9 cellular contexts compared by ENCODE assay signal in genomic region chr10:71746344-71747037, GRCh38. TPM values are rescaled to one million over a fixed set of nuclear protein-coding genes. Genes with fewer than 3 reads are reported as not detected.
DNase-seq lines count a peak whose midpoint lies in the region; ATAC-seq and TF ChIP-seq lines count a peak whose summit lies in the region.
"Had no signal": no experiment of that assay in that cellular context is flagged by ENCODE, and none has a peak within 500 bp of the region (broad histone marks: within the 10 kb centered on the region; RNA-seq: fewer than 3 reads in every experiment).

No MANE protein-coding gene starts in this region.

- H3K4me3 Mint-ChIP-seq in T-helper 2 cell treated with Interferon-gamma antibody and Interleukin-4, amounts not matched to agents 5 μg/mL and 100 μg/mL, for 36 hours = peak overlapping the region; percentile 54
- H3K4me3 Mint-ChIP-seq in WTC11 (no peak overlapping the region), immature natural killer cell (peak overlapping the region; percentile 10 to 85 (median 66))

- peak; percentile 53 for ATAC-seq in WTC11

- peaks cover 10% of the 10 kb centered on the region for H3K9me3 Mint-ChIP-seq in T-helper 2 cell treated with Interferon-gamma antibody and Interleukin-4, amounts not matched to agents 5 μg/mL and 100 μg/mL, for 36 hours
- H3K9me3 Mint-ChIP-seq in WTC11 (peaks cover 10% of the 10 kb centered on the region; the same call in 1 of the 2 replicates), immature natural killer cell (no peaks in the 10 kb centered on the region)

- TF ChIP-seq CTCF in WTC11 (IDR thresholded peaks at IDR 0.05) = no peak

- POLR2A ChIA-PET in WTC11 (lab: Charles Lee) = interaction anchor here (0.6 to 1.2 kb wide), 2 partner anchors 28 to 38 kb away, joined by 3 read pairs; no protein-coding TSS in a partner anchor

- CTCF ChIA-PET in WTC11 (lab: Charles Lee) = interaction anchor here (0.6 to 4.1 kb wide), 34 partner anchors 8 to 476 kb away, joined by 3 to 18 read pairs (median 4); partner anchors contain the start of genes C10orf105 and VSIR

- H3K27me3 Mint-ChIP-seq in T-helper 2 cell treated with Interferon-gamma antibody and Interleukin-4, amounts not matched to agents 5 μg/mL and 100 μg/mL, for 36 hours (ENCODE audit: low read depth) = no peaks in the 10 kb centered on the region
- no peaks in the 10 kb centered on the region for H3K27me3 Mint-ChIP-seq in WTC11 (ENCODE audit: low read depth)
- H3K27me3 Mint-ChIP-seq in immature natural killer cell (ENCODE audit: low read depth in 3 of 3) = peaks cover 4 to 16% (median 9%) of the 10 kb centered on the region in 3 donors

- no peak for DNase-seq in T-helper 2 cell treated with Interferon-gamma antibody and Interleukin-4, amounts not matched to agents 5 μg/mL and 100 μg/mL, for 36 hours (ENCODE audit: low spot score)
- DNase-seq in T-helper 2 cell (no peak), WTC11 (ENCODE audit: low spot score) (peak; percentile 52), immature natural killer cell (peak in 1 of 3 donors; percentile 31), hypothalamus (lab: John Stamatoyannopoulos, UW) (no peak), RKO (ENCODE audit: low spot score) (no peak), OCI-M2 (lab: John Stamatoyannopoulos, UW; ENCODE audit: unreplicated experiment) (no peak)
- DNase-seq: SHP77 had no signal

- peak overlapping the region; percentile 17 for H3K27ac ChIP-seq in temporal lobe (ENCODE audit: low read depth, low read length)

- H3K36me3 Mint-ChIP-seq in T-helper 2 cell treated with Interferon-gamma antibody and Interleukin-4, amounts not matched to agents 5 μg/mL and 100 μg/mL, for 36 hours (ENCODE audit: low read depth) = peaks cover 49% of the 10 kb centered on the region
- H3K36me3 Mint-ChIP-seq in WTC11 (no peaks in the 10 kb centered on the region), immature natural killer cell (peaks cover 5 to 8% (median 7%) of the 10 kb centered on the region in 3 donors)

- H3K4me1 Mint-ChIP-seq in T-helper 2 cell treated with Interferon-gamma antibody and Interleukin-4, amounts not matched to agents 5 μg/mL and 100 μg/mL, for 36 hours (ENCODE audit: low read depth) = peaks cover 88% of the 10 kb centered on the region
- H3K4me1 Mint-ChIP-seq in WTC11 = peaks cover 17% of the 10 kb centered on the region
- H3K4me1 Mint-ChIP-seq in immature natural killer cell = peaks cover 93 to 98% of the 10 kb centered on the region in 2 donors

- H3K27ac Mint-ChIP-seq in T-helper 2 cell treated with Interferon-gamma antibody and Interleukin-4, amounts not matched to agents 5 μg/mL and 100 μg/mL, for 36 hours = peak overlapping the region; percentile 98
- H3K27ac Mint-ChIP-seq in WTC11 (no peak overlapping the region), immature natural killer cell (peak overlapping the region; percentile 94 to 99 (median 96))

TF ChIP-seq in WTC11, 78 proteins besides CTCF, POLR2A, EP300 and RAD21:
- no peak for TF ChIP-seq TCF7 (CRISPR knock-in tag; IDR thresholded peaks at IDR 0.05; ENCODE audit: low read depth)
- no peak for TF ChIP-seq AFF4 (CRISPR knock-in tag; IDR thresholded peaks at IDR 0.05; ENCODE audit: borderline replicate concordance)
- TF ChIP-seq SMAD3 (CRISPR knock-in tag; IDR thresholded peaks at IDR 0.05; ENCODE audit: borderline replicate concordance) = no peak
- no peak for TF ChIP-seq ZNF317 (CRISPR knock-in tag; IDR thresholded peaks at IDR 0.05; ENCODE audit: borderline replicate concordance, low read depth)
- TF ChIP-seq ZNF121 (CRISPR knock-in tag; IDR thresholded peaks at IDR 0.05) = no peak
- TF ChIP-seq, protein P1, sequence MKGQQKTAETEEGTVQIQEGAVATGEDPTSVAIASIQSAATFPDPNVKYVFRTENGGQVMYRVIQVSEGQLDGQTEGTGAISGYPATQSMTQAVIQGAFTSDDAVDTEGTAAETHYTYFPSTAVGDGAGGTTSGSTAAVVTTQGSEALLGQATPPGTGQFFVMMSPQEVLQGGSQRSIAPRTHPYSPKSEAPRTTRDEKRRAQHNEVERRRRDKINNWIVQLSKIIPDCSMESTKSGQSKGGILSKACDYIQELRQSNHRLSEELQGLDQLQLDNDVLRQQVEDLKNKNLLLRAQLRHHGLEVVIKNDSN (CRISPR knock-in tag; IDR thresholded peaks at IDR 0.05) = no peak
- no peak for TF ChIP-seq CREM (CRISPR knock-in tag; IDR thresholded peaks at IDR 0.05)
- no peak for TF ChIP-seq JAZF1 (CRISPR knock-in tag; IDR thresholded peaks at IDR 0.05)
- TF ChIP-seq, protein P2, sequence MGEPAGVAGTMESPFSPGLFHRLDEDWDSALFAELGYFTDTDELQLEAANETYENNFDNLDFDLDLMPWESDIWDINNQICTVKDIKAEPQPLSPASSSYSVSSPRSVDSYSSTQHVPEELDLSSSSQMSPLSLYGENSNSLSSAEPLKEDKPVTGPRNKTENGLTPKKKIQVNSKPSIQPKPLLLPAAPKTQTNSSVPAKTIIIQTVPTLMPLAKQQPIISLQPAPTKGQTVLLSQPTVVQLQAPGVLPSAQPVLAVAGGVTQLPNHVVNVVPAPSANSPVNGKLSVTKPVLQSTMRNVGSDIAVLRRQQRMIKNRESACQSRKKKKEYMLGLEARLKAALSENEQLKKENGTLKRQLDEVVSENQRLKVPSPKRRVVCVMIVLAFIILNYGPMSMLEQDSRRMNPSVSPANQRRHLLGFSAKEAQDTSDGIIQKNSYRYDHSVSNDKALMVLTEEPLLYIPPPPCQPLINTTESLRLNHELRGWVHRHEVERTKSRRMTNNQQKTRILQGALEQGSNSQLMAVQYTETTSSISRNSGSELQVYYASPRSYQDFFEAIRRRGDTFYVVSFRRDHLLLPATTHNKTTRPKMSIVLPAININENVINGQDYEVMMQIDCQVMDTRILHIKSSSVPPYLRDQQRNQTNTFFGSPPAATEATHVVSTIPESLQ (CRISPR knock-in tag; IDR thresholded peaks at IDR 0.05) = no peak
- no peak for TF ChIP-seq EMX1 (CRISPR knock-in tag; IDR thresholded peaks at IDR 0.05)
- TF ChIP-seq TEAD1 (CRISPR knock-in tag; IDR thresholded peaks at IDR 0.05) = no peak

RNA-seq across cellular contexts. Expression of gene VSIR, which starts 26.8 kb away (rescaled TPM):
- total RNA-seq in WTC11 (2021) (0.74 to 1.3 TPM (median 0.78 TPM) in 3 replicates), temporal lobe (5.4 TPM)
- polyA plus RNA-seq in immature natural killer cell = 100 to 1,000 TPM; 183 to 376 (median 274) TPM

RNA-seq across cellular contexts. Expression of gene C10orf105, which starts 26.9 kb away (rescaled TPM):
- total RNA-seq in WTC11 (2021) (0.48 to 0.99 TPM (median 0.85 TPM) in 3 replicates), temporal lobe (0.25 TPM)
- polyA plus RNA-seq in immature natural killer cell = under 1 TPM in 2 of 3 donors, not detected in 1; 0.09 to 0.11 TPM
